In genomic region chr19:51131780-51132680, GRCh38 we compare ENCODE assay signal across 10 cellular contexts. TPM values are rescaled to one million over a fixed set of nuclear protein-coding genes. Genes with fewer than 3 reads are reported as not detected.
DNase-seq lines count a peak whose midpoint lies in the region; ATAC-seq, FAIRE-seq and TF ChIP-seq lines count a peak whose summit lies in the region.
"Had no signal": no experiment of that assay in that cellular context is flagged by ENCODE, and none has a peak within 500 bp of the region (broad histone marks: within the 10 kb centered on the region; RNA-seq: fewer than 3 reads in every experiment).

No MANE protein-coding gene starts in this region.

- in situ Hi-C loops in GM13976 (cut with MboI; ENCODE audit: low sequenced_read_pairs, unreplicated experiment) = no loop called here

- H3K27me3 ChIP-seq in hepatocyte = no peaks in the 10 kb centered on the region
- no peaks in the 10 kb centered on the region for H3K27me3 ChIP-seq in thoracic aorta (replicated peaks; ENCODE audit: insufficient read depth)

- H3K27me3 Mint-ChIP-seq in activated T-helper 1 cell treated with anti-CD3 and anti-CD28 coated beads, Interleukin-12 subunit alpha, Interleukin-12 subunit beta, Interleukin-2, Interleukin-4 antibody, amounts not matched to agents 30 ng/mL and 10 ng/mL and 1 ng/mL, durations not matched to agents 14 hours and 24 hours and 36 hours (ENCODE audit: insufficient read depth) = peaks cover 8% of the 10 kb centered on the region

- H4K20me1 ChIP-seq in hepatocyte (ENCODE audit: insufficient read depth, poor library complexity, severe bottlenecking) = no peaks in the 10 kb centered on the region

- ATAC-seq in thoracic aorta (ENCODE audit: insufficient number of reproducible peaks, low FRiP score, low read depth) (no peak), GM18868 (IDR thresholded peaks at IDR 0.05; ENCODE audit: unreplicated experiment) (no peak)

- H3K79me2 ChIP-seq in hepatocyte = no peaks in the 10 kb centered on the region

- H3K4me1 ChIP-seq in hepatocyte (ENCODE audit: insufficient read depth) = peaks cover 19% of the 10 kb centered on the region
- H3K4me1 ChIP-seq in thoracic aorta (ENCODE audit: control insufficient read depth in 1 of 2, low read depth in 2 of 2) = peaks cover 9 to 10% of the 10 kb centered on the region in 2 donors
- H3K4me1 ChIP-seq in kidney (ENCODE audit: control insufficient read depth in 1 of 2, insufficient read depth in 1 of 2, low read depth in 1 of 2, low read length in 2 of 2) = peaks cover 0 to 5% of the 10 kb centered on the region in 2 donors

- no peaks in the 10 kb centered on the region for H3K36me3 Mint-ChIP-seq in activated T-helper 1 cell treated with anti-CD3 and anti-CD28 coated beads, Interleukin-12 subunit alpha, Interleukin-12 subunit beta, Interleukin-2, Interleukin-4 antibody, amounts not matched to agents 30 ng/mL and 10 ng/mL and 1 ng/mL, durations not matched to agents 14 hours and 24 hours and 36 hours (ENCODE audit: low read depth)

- H3K4me3 ChIP-seq in hepatocyte (no peak overlapping the region), thoracic aorta (peak overlapping the region; percentile 49), kidney (ENCODE audit: low read length in 2 of 2) (no peak overlapping the region)

- peak; percentile 57 for DNase-seq in GM13976 (ENCODE audit: low spot score)
- DNase-seq in activated T-helper 1 cell treated with anti-CD3 and anti-CD28 coated beads, Interleukin-12 subunit alpha, Interleukin-12 subunit beta, Interleukin-2, Interleukin-4 antibody, amounts not matched to agents 30 ng/mL and 10 ng/mL and 1 ng/mL, durations not matched to agents 14 hours and 24 hours and 36 hours (ENCODE audit: low spot score) = no peak
- peak; percentile 71 for DNase-seq in hepatocyte (ENCODE audit: low spot score)
- no peak for DNase-seq in thoracic aorta (ENCODE audit: low spot score)
- DNase-seq in HT-29 (ENCODE audit: low spot score) = no peak
- DNase-seq in kidney = no peak

- H3K9me3 Mint-ChIP-seq in activated T-helper 1 cell treated with anti-CD3 and anti-CD28 coated beads, Interleukin-12 subunit alpha, Interleukin-12 subunit beta, Interleukin-2, Interleukin-4 antibody, amounts not matched to agents 30 ng/mL and 10 ng/mL and 1 ng/mL, durations not matched to agents 14 hours and 24 hours and 36 hours = no peaks in the 10 kb centered on the region

- H3K9me3 ChIP-seq in hepatocyte (ENCODE audit: low read depth) (no peaks in the 10 kb centered on the region), thoracic aorta (no peaks in the 10 kb centered on the region), kidney (ENCODE audit: control insufficient read depth in 1 of 2, low read length in 2 of 2) (no peaks in the 10 kb centered on the region)

- H3K36me3 ChIP-seq in hepatocyte (replicated peaks; ENCODE audit: insufficient read depth, low read depth) = no peaks in the 10 kb centered on the region
- H3K36me3 ChIP-seq in thoracic aorta = no peaks in the 10 kb centered on the region
- H3K36me3 ChIP-seq in kidney (ENCODE audit: control insufficient read depth in 1 of 2, insufficient read depth in 2 of 2, low read length in 2 of 2) = no peaks in the 10 kb centered on the region

- peak overlapping the region; percentile 38 for H3K27ac Mint-ChIP-seq in activated T-helper 1 cell treated with anti-CD3 and anti-CD28 coated beads, Interleukin-12 subunit alpha, Interleukin-12 subunit beta, Interleukin-2, Interleukin-4 antibody, amounts not matched to agents 30 ng/mL and 10 ng/mL and 1 ng/mL, durations not matched to agents 14 hours and 24 hours and 36 hours

- no peak for FAIRE-seq in kidney (lab: Jason Lieb, UNC)
- FAIRE-seq: GM18507 had no signal

- no peaks in the 10 kb centered on the region for H3K9me2 ChIP-seq in hepatocyte (replicated peaks; ENCODE audit: insufficient read depth)

- intact Hi-C loops in activated T-helper 1 cell treated with anti-CD3 and anti-CD28 coated beads, Interleukin-12 subunit alpha, Interleukin-12 subunit beta, Interleukin-2, Interleukin-4 antibody, amounts not matched to agents 30 ng/mL and 10 ng/mL and 1 ng/mL, durations not matched to agents 14 hours and 24 hours and 36 hours (cut with micrococcal nuclease) = no loop called here
- intact Hi-C loops in kidney (cut with DNase I) = no loop called here

- H3K27ac ChIP-seq in 22Rv1 (no peak overlapping the region), hepatocyte (peak overlapping the region; percentile 66), thoracic aorta (no peak overlapping the region), kidney (ENCODE audit: low read depth in 2 of 2, low read length in 2 of 2) (no peak overlapping the region)

- peak overlapping the region; percentile 52 for H3K4me2 ChIP-seq in hepatocyte

- no peak overlapping the region for H2AFZ ChIP-seq in hepatocyte

- H3K4me1 Mint-ChIP-seq in activated T-helper 1 cell treated with anti-CD3 and anti-CD28 coated beads, Interleukin-12 subunit alpha, Interleukin-12 subunit beta, Interleukin-2, Interleukin-4 antibody, amounts not matched to agents 30 ng/mL and 10 ng/mL and 1 ng/mL, durations not matched to agents 14 hours and 24 hours and 36 hours (ENCODE audit: low read depth) = peaks cover 26% of the 10 kb centered on the region

- H3K4me3 Mint-ChIP-seq in activated T-helper 1 cell treated with anti-CD3 and anti-CD28 coated beads, Interleukin-12 subunit alpha, Interleukin-12 subunit beta, Interleukin-2, Interleukin-4 antibody, amounts not matched to agents 30 ng/mL and 10 ng/mL and 1 ng/mL, durations not matched to agents 14 hours and 24 hours and 36 hours = no peak overlapping the region

- WGBS in hepatocyte (ENCODE audit: low lambda C conversion rate, missing lambda C conversion rate) = 59% methylated on average over 23 of the region's 24 CpGs

- H3K9ac ChIP-seq in kidney (ENCODE audit: low read length in 2 of 2) = no peak overlapping the region

- TF ChIP-seq CTCF in 22Rv1 (IDR thresholded peaks at IDR 0.05) (peak; percentile 24), GM13976 (IDR thresholded peaks at IDR 0.05; ENCODE audit: borderline replicate concordance, control extremely low read depth, extremely low read depth, insufficient read depth, missing control alignments) (no peak), hepatocyte (IDR thresholded peaks at IDR 0.05; ENCODE audit: poor library complexity) (no peak), thoracic aorta (IDR thresholded peaks at IDR 0.05) (no peak), kidney (IDR thresholded peaks at IDR 0.05; ENCODE audit: borderline replicate concordance, extremely low read depth, insufficient read depth) (no peak)

RNA-seq across cellular contexts. Expression of gene SIGLEC9, which starts 7.3 kb away (rescaled TPM):
- 0.29 and 0.42 TPM in 2 replicates for total RNA-seq in activated T-helper 1 cell treated with anti-CD3 and anti-CD28 coated beads, Interleukin-12 subunit alpha, Interleukin-12 subunit beta, Interleukin-2, Interleukin-4 antibody, amounts not matched to agents 30 ng/mL and 10 ng/mL and 1 ng/mL, durations not matched to agents 14 hours and 24 hours and 36 hours
- 0.20 and 0.77 TPM in 2 replicates for total RNA-seq in hepatocyte
- polyA plus RNA-seq in hepatocyte = 1.4 and 1.5 TPM in 2 replicates
- 10 to 100 TPM; 13.1 to 15.2 TPM for total RNA-seq in thoracic aorta
- not detected in 2 replicates for total RNA-seq in HT-29 (2014; rRNA removed; shearing (Covaris generic))
- 8.1 TPM for total RNA-seq in kidney
- 1.6 TPM for polyA plus RNA-seq in kidney (ENCODE audit: insufficient read depth, low read depth, low replicate concordance)

RNA-seq across cellular contexts. Expression of gene SIGLEC7, which starts 10.1 kb away (rescaled TPM):
- total RNA-seq in activated T-helper 1 cell treated with anti-CD3 and anti-CD28 coated beads, Interleukin-12 subunit alpha, Interleukin-12 subunit beta, Interleukin-2, Interleukin-4 antibody, amounts not matched to agents 30 ng/mL and 10 ng/mL and 1 ng/mL, durations not matched to agents 14 hours and 24 hours and 36 hours = not detected in 2 replicates
- 0.53 and 0.84 TPM in 2 replicates for total RNA-seq in hepatocyte
- polyA plus RNA-seq in hepatocyte = 0.24 and 0.72 TPM in 2 replicates
- 1 to 10 TPM; 2.4 to 5.9 TPM for total RNA-seq in thoracic aorta
- not detected in 2 replicates for total RNA-seq in HT-29 (2014; rRNA removed; shearing (Covaris generic))
- total RNA-seq in kidney = 4.0 TPM
- polyA plus RNA-seq in kidney (ENCODE audit: insufficient read depth, low read depth, low replicate concordance) = 1.2 TPM
- total RNA-seq: activated CD8-positive, alpha-beta memory T cell treated with anti-CD3 and anti-CD28 coated beads for 36 hours had no signal

RNA-seq across cellular contexts. Expression of gene CTU1, which starts 23.8 kb away (rescaled TPM):
- 12.5 and 14.0 TPM in 2 replicates for total RNA-seq in activated T-helper 1 cell treated with anti-CD3 and anti-CD28 coated beads, Interleukin-12 subunit alpha, Interleukin-12 subunit beta, Interleukin-2, Interleukin-4 antibody, amounts not matched to agents 30 ng/mL and 10 ng/mL and 1 ng/mL, durations not matched to agents 14 hours and 24 hours and 36 hours
- total RNA-seq in hepatocyte (6.7 and 7.7 TPM in 2 replicates), thoracic aorta (10 to 100 TPM in 1 of 2 donors, 1 to 10 TPM in 1; 4.9 to 12.5 TPM), kidney (8.4 TPM)
- polyA plus RNA-seq in hepatocyte (12.6 and 15.9 TPM in 2 replicates), kidney (ENCODE audit: insufficient read depth, low read depth, low replicate concordance) (5.2 TPM)
- 44.5 and 46.9 TPM in 2 replicates for total RNA-seq in HT-29 (2014; rRNA removed; shearing (Covaris generic))

RNA-seq across cellular contexts. Expression of gene KLK14, which starts 49.3 kb away (rescaled TPM):
- total RNA-seq in activated T-helper 1 cell treated with anti-CD3 and anti-CD28 coated beads, Interleukin-12 subunit alpha, Interleukin-12 subunit beta, Interleukin-2, Interleukin-4 antibody, amounts not matched to agents 30 ng/mL and 10 ng/mL and 1 ng/mL, durations not matched to agents 14 hours and 24 hours and 36 hours = 0.64 and 1.2 TPM in 2 replicates
- total RNA-seq in hepatocyte (0.13 TPM in 1 of 2 replicates, not detected in the other), thoracic aorta (not detected), kidney (0.22 TPM)
- polyA plus RNA-seq in hepatocyte (not detected in 2 replicates), kidney (ENCODE audit: insufficient read depth, low read depth, low replicate concordance) (not detected)
- not detected in 2 replicates for total RNA-seq in HT-29 (2014; rRNA removed; shearing (Covaris generic))

Comparison
In these comparisons a context has a peak if more than half of its experiments do, and no peak if none do; other contexts are left out.
1. DNase-seq: peak in GM13976 (single experiment) and hepatocyte (single experiment); none in activated T-helper 1 cell treated with anti-CD3 and anti-CD28 coated beads, Interleukin-12 subunit alpha, Interleukin-12 subunit beta, Interleukin-2, Interleukin-4 antibody, amounts not matched to agents 30 ng/mL and 10 ng/mL and 1 ng/mL, durations not matched to agents 14 hours and 24 hours and 36 hours (single experiment), thoracic aorta (single experiment), HT-29 (single experiment) and kidney (single experiment).